20 cellular contexts compared by ENCODE assay signal in genomic region chr21:35825954-35826353, GRCh38.
"Had no signal": no experiment of that assay in that cellular context is flagged by ENCODE, and none has a peak within 500 bp of the region (broad histone marks: within the 10 kb centered on the region; RNA-seq: fewer than 3 reads in every experiment).

No MANE protein-coding gene starts in this region.

- H3K36me3 ChIP-seq: Peyer's patch, SJCRH30 had no signal

- H3K9me3 ChIP-seq: Peyer's patch, SJCRH30 had no signal

- H3K4me1 ChIP-seq: Peyer's patch had no signal

- H3K27me3 ChIP-seq: Peyer's patch, SJCRH30 had no signal

- H3K4me2 ChIP-seq: PC-9 had no signal

- H3K4me3 ChIP-seq: PC-9, Peyer's patch, SJCRH30 had no signal

- H2AFZ ChIP-seq: PC-9 had no signal

- H3K27ac ChIP-seq: HL-60, PC-9, Peyer's patch, SJCRH30 had no signal

- DNase-seq: KBM-7, MV-4-11, NCI-H1048, NCI-H1105, NCI-H1417, NCI-H1436 treated with DMSO at 0.1 percent for 48 hours, NCI-H187, NCI-H2029, NCI-H2171 treated with DMSO at 0.1 percent for 48 hours, NCI-H345, NCI-H446 treated with DMSO at 0.1 percent for 48 hours, NCI-H510A treated with DMSO at 0.1 percent for 48 hours, NCI-H526, NCI-H774, PC-9, Peyer's patch, SHP77 treated with DMSO at 0.1 percent for 48 hours, SJCRH30, T-helper 1 cell had no signal
